11 cellular contexts compared by ENCODE assay signal in the genomic region with DNA sequence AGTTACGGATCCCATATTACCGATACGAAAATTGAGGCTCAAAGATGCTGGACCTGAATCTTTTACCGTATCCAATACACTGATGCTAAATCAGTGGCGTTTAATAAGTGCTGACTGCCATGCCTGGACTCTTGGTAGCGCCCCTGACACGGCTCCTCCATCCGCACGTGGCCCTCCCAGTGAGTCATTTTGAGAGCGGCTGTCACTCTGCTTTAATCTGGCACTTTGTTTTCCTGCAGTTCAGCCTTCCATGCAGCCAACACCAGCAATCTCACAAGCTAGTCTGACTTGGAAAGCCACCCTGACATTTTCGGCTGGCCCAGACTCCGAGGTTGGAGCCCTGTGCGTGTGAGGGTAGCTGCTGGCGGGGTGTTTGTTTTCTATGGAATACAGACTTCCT.
DNase-seq lines count a peak whose midpoint lies in the region; ATAC-seq and TF ChIP-seq lines count a peak whose summit lies in the region.
"Had no signal": no experiment of that assay in that cellular context is flagged by ENCODE, and none has a peak within 500 bp of the region (broad histone marks: within the 10 kb centered on the region; RNA-seq: fewer than 3 reads in every experiment).

No MANE protein-coding gene starts in this region.

- H3K27me3 Mint-ChIP-seq in endothelial cell (ENCODE audit: unreplicated experiment), result peaks cover 11% of the 10 kb centered on the region

- no peak overlapping the region for H3K4me3 Mint-ChIP-seq in endothelial cell (ENCODE audit: unreplicated experiment)
- H3K4me3 Mint-ChIP-seq: memory B cell had no signal

- ATAC-seq in lung (ENCODE audit: insufficient read depth, low FRiP score), result peak; percentile 43

- H3K36me3 Mint-ChIP-seq in endothelial cell (ENCODE audit: low read depth, unreplicated experiment), result no peaks in the 10 kb centered on the region
- H3K36me3 Mint-ChIP-seq: memory B cell had no signal

- H3K4me3 ChIP-seq in lung (no peak overlapping the region), transverse colon (no peak overlapping the region)
- H3K4me3 ChIP-seq: SK-N-MC had no signal

- H3K9me3 ChIP-seq in lung (ENCODE audit: control insufficient read depth in 2 of 2, insufficient read depth in 1 of 2, low read length in 1 of 2) (no peaks in the 10 kb centered on the region), transverse colon (no peaks in the 10 kb centered on the region)

- peak overlapping the region; percentile 93 for H3K27ac Mint-ChIP-seq in endothelial cell (ENCODE audit: unreplicated experiment)
- H3K27ac Mint-ChIP-seq: memory B cell had no signal

- DNase-seq in M059J (ENCODE audit: low read depth), result peak; percentile 71
- peak; percentile 41 for DNase-seq in endothelial cell (ENCODE audit: low spot score)
- DNase-seq in lung (ENCODE audit: low spot score), result peak; percentile 49
- DNase-seq in transverse colon, result peak; percentile 20
- no peak for DNase-seq in stimulated activated CD4-positive, alpha-beta T cell treated with anti-CD3 and anti-CD28 coated beads, Interleukin-15, amount 100 ng/mL, for 24 hours
- no peak for DNase-seq in NCI-H146 treated with DMSO at 0.1 percent for 48 hours (lab: John Stamatoyannopoulos, UW; ENCODE audit: unreplicated experiment)
- DNase-seq in GM20000 (ENCODE audit: low spot score), result no peak
- DNase-seq: activated CD8-positive, alpha-beta memory T cell treated with anti-CD3 and anti-CD28 coated beads, Interleukin-2, amount 50 U/mL, for 4 hours; effector CD4-positive, alpha-beta T cell had no signal

- H3K4me1 Mint-ChIP-seq in endothelial cell (ENCODE audit: unreplicated experiment), result peaks cover 64% of the 10 kb centered on the region
- H3K4me1 Mint-ChIP-seq: memory B cell had no signal

- no peak for TF ChIP-seq EP300 in transverse colon (IDR thresholded peaks at IDR 0.05; ENCODE audit: low read depth)

- H3K4me1 ChIP-seq in lung (ENCODE audit: control insufficient read depth in 2 of 2, insufficient read depth in 2 of 2, low read length in 2 of 2) (peaks cover 7 to 12% of the 10 kb centered on the region in 2 donors), transverse colon (peaks cover 0 to 18% (median 8%) of the 10 kb centered on the region in 4 donors)

- no peak for TF ChIP-seq CTCF in endothelial cell (IDR thresholded peaks at IDR 0.05; ENCODE audit: unreplicated experiment)
- TF ChIP-seq CTCF in lung (IDR thresholded peaks at IDR 0.05; ENCODE audit: control extremely low read depth, extremely low read depth), result no peak
- no peak for TF ChIP-seq CTCF in transverse colon (IDR thresholded peaks at IDR 0.05)
- TF ChIP-seq CTCF in GM20000 (IDR thresholded peaks at IDR 0.05; ENCODE audit: extremely low read depth, missing control alignments), result no peak

- in situ Hi-C loops in transverse colon (cut with MboI; ENCODE audit: low pct_ligation_motif_present in 1 of 4, low pct_unique_long_range_greater_than_20kb in 1 of 4, low sequenced_read_pairs in 3 of 4), result no loop called here

- H3K27me3 ChIP-seq in lung (ENCODE audit: control insufficient read depth, insufficient read depth) (no peaks in the 10 kb centered on the region), transverse colon (no peaks in the 10 kb centered on the region)

- H3K9me3 Mint-ChIP-seq in endothelial cell (ENCODE audit: unreplicated experiment), result no peaks in the 10 kb centered on the region
- H3K9me3 Mint-ChIP-seq: memory B cell had no signal

- WGBS in lung, 2 donors, result 41 to 48% methylated on average over 14 of the region's 14 CpGs
- WGBS in transverse colon (ENCODE audit: low coverage in 1 of 2), 2 donors, result 42 to 54% methylated on average over 8 to 14 of the region's 14 CpGs

- H3K36me3 ChIP-seq in lung (ENCODE audit: control insufficient read depth in 2 of 2, insufficient read depth in 2 of 2, low read length in 2 of 2) (no peaks in the 10 kb centered on the region), transverse colon (no peaks in the 10 kb centered on the region)

- intact Hi-C loops in transverse colon (cut with DNase I; ENCODE audit: low total_unique reads), result no loop called here

- TF ChIP-seq POLR2A in transverse colon (IDR thresholded peaks at IDR 0.05), result no peak

- peak overlapping the region in 1 of 2 donors; percentile 73 for H3K27ac ChIP-seq in lung (ENCODE audit: low read depth in 1 of 2, low read length in 1 of 2)
- peak overlapping the region; percentile 44 to 75 (median 54) for H3K27ac ChIP-seq in transverse colon
- H3K27ac ChIP-seq: SK-N-MC had no signal

Comparison
In these comparisons a context has a peak if more than half of its experiments do, and no peak if none do; other contexts are left out.
1. DNase-seq: peak in M059J (single experiment), endothelial cell (single experiment), lung (single experiment) and transverse colon (single experiment); none in stimulated activated CD4-positive, alpha-beta T cell treated with anti-CD3 and anti-CD28 coated beads, Interleukin-15, amount 100 ng/mL, for 24 hours (single experiment), NCI-H146 treated with DMSO at 0.1 percent for 48 hours (single experiment) and GM20000 (single experiment).